ENCODE assay signal across 24 cellular contexts in genomic region chr14:80944861-80945617, GRCh38. TPM values are rescaled to one million over a fixed set of nuclear protein-coding genes. Genes with fewer than 3 reads are reported as not detected.
"Had no signal": no experiment of that assay in that cellular context is flagged by ENCODE, and none has a peak within 500 bp of the region (broad histone marks: within the 10 kb centered on the region; RNA-seq: fewer than 3 reads in every experiment).

No MANE protein-coding gene starts in this region.

- H3K27ac ChIP-seq: colonic mucosa, gastrocnemius medialis, heart right ventricle, neutrophil, spleen, testis, tibial nerve, upper lobe of right lung, vagina had no signal

- H3K9me3 ChIP-seq: colonic mucosa, gastrocnemius medialis, heart right ventricle, mucosa of descending colon, neutrophil, spleen, testis, tibial nerve, upper lobe of right lung, vagina had no signal

- H3K36me3 ChIP-seq: colonic mucosa, gastrocnemius medialis, heart right ventricle, neutrophil, spleen, tibial nerve, upper lobe of right lung, vagina had no signal

- ATAC-seq: gastrocnemius medialis; heart right ventricle; left lobe of liver; mucosa of descending colon; naive thymus-derived CD8-positive, alpha-beta T cell; right cardiac atrium; stimulated activated memory B cell treated with anti-CD40 and anti-IgM and Interleukin-4, amounts not matched to agents 10 μg/mL and 1 μg/mL and 100 μg/mL, for 72 hours; stimulated activated naive CD8-positive, alpha-beta T cell treated with anti-CD3 and anti-CD28 coated beads, Interleukin-15, amount 100 ng/mL, for 72 hours; upper lobe of right lung had no signal

- DNase-seq: colonic mucosa; dermis blood vessel endothelial cell; erythroblast; gastrocnemius medialis; heart right ventricle; islet precursor cell; mucosa of descending colon; naive thymus-derived CD8-positive, alpha-beta T cell; posterior cingulate gyrus; right cardiac atrium; spleen; stimulated activated CD4-positive, alpha-beta T cell treated with anti-CD3 and anti-CD28 coated beads, Interleukin-15, amount 100 ng/mL, for 24 hours; stimulated activated CD4-positive, alpha-beta T cell treated with anti-CD3 and anti-CD28 coated beads, Interleukin-1b, Interleukin-23, amount 100 ng/mL, for 48 hours; stimulated activated CD4-positive, alpha-beta T cell treated with anti-CD3 and anti-CD28 coated beads, Interleukin-4, amount 100 ng/mL, for 24 hours; stimulated activated naive CD8-positive, alpha-beta T cell treated with anti-CD3 and anti-CD28 coated beads, Interleukin-15, amount 100 ng/mL, for 72 hours; testis; upper lobe of right lung had no signal

- H3K36me3 Mint-ChIP-seq: naive thymus-derived CD8-positive, alpha-beta T cell; stimulated activated memory B cell treated with anti-CD40 and anti-IgM and Interleukin-4, amounts not matched to agents 10 μg/mL and 1 μg/mL and 100 μg/mL, for 72 hours had no signal

- H3K27ac Mint-ChIP-seq: naive thymus-derived CD8-positive, alpha-beta T cell; stimulated activated memory B cell treated with anti-CD40 and anti-IgM and Interleukin-4, amounts not matched to agents 10 μg/mL and 1 μg/mL and 100 μg/mL, for 72 hours; stimulated activated naive CD8-positive, alpha-beta T cell treated with anti-CD3 and anti-CD28 coated beads, Interleukin-15, amount 100 ng/mL, for 72 hours had no signal

- H3K27me3 ChIP-seq: colonic mucosa, gastrocnemius medialis, neutrophil, spleen, testis, tibial nerve, upper lobe of right lung, vagina had no signal

- H3K4me3 ChIP-seq: colonic mucosa, gastrocnemius medialis, heart right ventricle, mucosa of descending colon, spleen, testis, tibial nerve, upper lobe of right lung, vagina had no signal

- H3K9me3 Mint-ChIP-seq: naive thymus-derived CD8-positive, alpha-beta T cell; stimulated activated memory B cell treated with anti-CD40 and anti-IgM and Interleukin-4, amounts not matched to agents 10 μg/mL and 1 μg/mL and 100 μg/mL, for 72 hours had no signal

- H3K4me3 Mint-ChIP-seq: naive thymus-derived CD8-positive, alpha-beta T cell; stimulated activated memory B cell treated with anti-CD40 and anti-IgM and Interleukin-4, amounts not matched to agents 10 μg/mL and 1 μg/mL and 100 μg/mL, for 72 hours; stimulated activated naive CD8-positive, alpha-beta T cell treated with anti-CD3 and anti-CD28 coated beads, Interleukin-15, amount 100 ng/mL, for 72 hours had no signal

RNA-seq across cellular contexts. Expression of gene TSHR, which starts 10.4 kb away (rescaled TPM):
- total RNA-seq: dermis blood vessel endothelial cell; gastrocnemius medialis; heart right ventricle; naive thymus-derived CD8-positive, alpha-beta T cell; osteocyte; right cardiac atrium; upper lobe of right lung; vagina had no signal
- polyA plus RNA-seq: neural cell had no signal
